8 cellular contexts compared by ENCODE assay signal in genomic region chr6:85483041-85483700, GRCh38. TPM values are rescaled to one million over a fixed set of nuclear protein-coding genes. Genes with fewer than 3 reads are reported as not detected.
DNase-seq lines count a peak whose midpoint lies in the region; ATAC-seq and TF ChIP-seq lines count a peak whose summit lies in the region.

No MANE protein-coding gene starts in this region.

- ATAC-seq in HG02759 (IDR thresholded peaks at IDR 0.05; ENCODE audit: unreplicated experiment) (peak; percentile 97), left lobe of liver (peak; percentile 98)

- DNase-seq in A172 (ENCODE audit: low spot score) (peak; percentile 72), NCI-H1417 (lab: John Stamatoyannopoulos, UW) (peak; percentile 50 to 70 (median 51)), cardiac fibroblast (ENCODE audit: low read depth in 2 of 2) (peak; percentile 82 to 92), left lobe of liver (ENCODE audit: low spot score) (peak; percentile 85)
- peak; percentile 64 for DNase-seq in activated CD4-positive, CD25-positive, alpha-beta regulatory T cell treated with anti-CD3 and anti-CD28 coated beads, Interleukin-2, amount 50 U/mL, for 16 hours (ENCODE audit: low read depth, low spot score)
- DNase-seq in stimulated activated CD4-positive, alpha-beta T cell treated with anti-CD3 and anti-CD28 coated beads, TNF-alpha, amount 100 ng/mL, for 1 hour (ENCODE audit: low read depth in 3 of 3, low spot score in 1 of 3) = peak; percentile 18 to 78 (median 55)

- H3K4me3 ChIP-seq in GM12875 (ENCODE audit: low read depth, low read length) (no peak overlapping the region), cardiac fibroblast (replicated peaks in 1 of 2; ENCODE audit: low read depth in 2 of 2, low read length in 2 of 2) (no peak overlapping the region)

- TF ChIP-seq CTCF in GM12875 (IDR thresholded peaks at IDR 0.05; ENCODE audit: borderline replicate concordance, insufficient read depth, low read depth, low read length) (peak; percentile 92), cardiac fibroblast (IDR thresholded peaks at IDR 0.05; ENCODE audit: low read depth, low read length) (peak; percentile 100)

RNA-seq across cellular contexts. Expression of gene NT5E, which starts 33.3 kb away (rescaled TPM):
- 127 and 155 TPM in 2 replicates for total RNA-seq in A172 (2014; rRNA removed; shearing (Covaris generic))
- 29.9 TPM for total RNA-seq in left lobe of liver
